In the genomic region with DNA sequence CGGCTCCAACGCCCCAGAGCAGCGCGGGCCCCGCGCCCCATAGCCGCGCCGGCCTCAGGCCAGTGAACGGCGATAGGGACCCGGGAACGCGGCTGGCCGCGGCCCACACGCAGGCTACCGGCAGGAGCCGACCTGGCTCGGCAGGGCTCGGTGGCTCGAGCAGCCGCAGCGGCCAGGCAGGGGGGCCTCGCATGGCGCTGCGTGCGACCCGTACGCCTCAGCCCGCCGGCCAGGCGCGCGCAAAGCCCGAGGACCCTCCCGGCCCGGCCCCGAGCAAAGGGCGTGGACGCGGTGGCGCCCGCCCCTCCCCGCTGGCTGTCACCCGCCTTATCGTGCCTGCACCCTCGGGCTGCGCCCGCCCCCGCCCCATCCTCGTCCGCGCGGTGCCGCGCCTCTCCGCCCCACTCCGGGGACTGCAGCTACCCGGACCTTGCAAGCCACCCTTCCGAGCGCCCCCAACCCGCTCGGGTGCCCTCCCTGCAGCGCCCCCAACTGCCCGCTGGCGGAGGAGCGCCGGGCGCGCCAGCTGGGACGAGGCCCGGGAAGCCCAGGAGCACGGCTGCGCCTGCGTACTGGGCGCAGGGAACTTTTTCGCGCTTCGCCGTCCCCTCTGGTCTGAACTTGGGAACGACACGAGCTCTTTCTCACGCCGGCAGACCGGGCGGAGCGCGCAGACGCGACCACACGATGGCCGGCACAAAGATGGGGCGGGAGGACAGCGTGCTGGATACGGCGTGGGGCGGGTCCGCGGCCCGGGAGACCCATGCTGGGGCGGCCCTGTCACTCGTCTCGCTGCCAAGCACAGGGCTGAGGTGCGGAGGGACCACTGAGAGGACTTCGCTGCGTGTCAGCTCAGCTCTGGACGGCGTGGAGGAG, we compare ENCODE assay signal across 1 cellular context.
TF ChIP-seq lines count a peak whose summit lies in the region.

Gene ABCB10, minus strand, starts transcription at position 248 of the 876 bp plus-strand sequence. Its CDS starts 55 bp downstream, at position 193.

TF ChIP-seq in HepG2, 621 proteins besides CTCF, POLR2A, EP300 and RAD21 (continued from another document and continues in another):
- TF ChIP-seq POGK (CRISPR knock-in tag; conservative IDR thresholded peaks at IDR 0.05) (peak; percentile 91), ZNF564 (CRISPR knock-in tag; IDR thresholded peaks at IDR 0.05) (peak; percentile 89), ZNF703 (CRISPR knock-in tag; IDR thresholded peaks at IDR 0.05; ENCODE audit: borderline replicate concordance) (no peak), NKX3-1 (CRISPR knock-in tag; IDR thresholded peaks at IDR 0.05) (0 out of 2 replicates have a peak, but pooled peaks have one; percentile 23), HNRNPUL1 (IDR thresholded peaks at IDR 0.05; ENCODE audit: low read depth, low read length) (no peak), EED (CRISPR knock-in tag; IDR thresholded peaks at IDR 0.05) (no peak), HMGA1 (CRISPR knock-in tag; conservative IDR thresholded peaks at IDR 0.05) (no peak), ZNF713 (CRISPR knock-in tag; IDR thresholded peaks at IDR 0.05) (0 out of 2 replicates have a peak, but pooled peaks have one; percentile 57), ZNF558 (CRISPR knock-in tag; IDR thresholded peaks at IDR 0.05; ENCODE audit: borderline replicate concordance) (peak; percentile 55; the same call in 1 of the 2 replicates), ZNF547 (CRISPR knock-in tag; IDR thresholded peaks at IDR 0.05) (peak; percentile 85; the same call in 1 of the 2 replicates), TFDP2 (CRISPR knock-in tag; IDR thresholded peaks at IDR 0.05) (peak; percentile 92), SPEN (CRISPR knock-in tag; IDR thresholded peaks at IDR 0.05; ENCODE audit: low read depth) (peak; percentile 80; the same call in 1 of the 2 replicates), ZNF790 (CRISPR knock-in tag; IDR thresholded peaks at IDR 0.05; ENCODE audit: borderline replicate concordance) (0 out of 2 replicates have a peak, but pooled peaks have one; percentile 31), RBFOX2 (IDR thresholded peaks at IDR 0.05; ENCODE audit: low read depth, low read length) (peak; percentile 81), MTF2 (CRISPR knock-in tag; IDR thresholded peaks at IDR 0.05; ENCODE audit: borderline replicate concordance) (no peak), FOXK1 (CRISPR knock-in tag; IDR thresholded peaks at IDR 0.05; ENCODE audit: borderline replicate concordance, low read depth) (no peak), ZSCAN29 (CRISPR knock-in tag; conservative IDR thresholded peaks at IDR 0.05) (peak; percentile 77), YY1 (IDR thresholded peaks at IDR 0.05; ENCODE audit: insufficient read depth, insufficient replicate concordance, low read depth, low read length) (peak; percentile 87), ZNF629 (CRISPR knock-in tag; conservative IDR thresholded peaks at IDR 0.05) (peak; percentile 48; the same call in 1 of the 2 replicates), ZNF44 (CRISPR knock-in tag; IDR thresholded peaks at IDR 0.05) (0 out of 2 replicates have a peak, but pooled peaks have one; percentile 42), E2F1 (CRISPR knock-in tag; IDR thresholded peaks at IDR 0.05) (peak; percentile 89)
- TF ChIP-seq, protein P1, sequence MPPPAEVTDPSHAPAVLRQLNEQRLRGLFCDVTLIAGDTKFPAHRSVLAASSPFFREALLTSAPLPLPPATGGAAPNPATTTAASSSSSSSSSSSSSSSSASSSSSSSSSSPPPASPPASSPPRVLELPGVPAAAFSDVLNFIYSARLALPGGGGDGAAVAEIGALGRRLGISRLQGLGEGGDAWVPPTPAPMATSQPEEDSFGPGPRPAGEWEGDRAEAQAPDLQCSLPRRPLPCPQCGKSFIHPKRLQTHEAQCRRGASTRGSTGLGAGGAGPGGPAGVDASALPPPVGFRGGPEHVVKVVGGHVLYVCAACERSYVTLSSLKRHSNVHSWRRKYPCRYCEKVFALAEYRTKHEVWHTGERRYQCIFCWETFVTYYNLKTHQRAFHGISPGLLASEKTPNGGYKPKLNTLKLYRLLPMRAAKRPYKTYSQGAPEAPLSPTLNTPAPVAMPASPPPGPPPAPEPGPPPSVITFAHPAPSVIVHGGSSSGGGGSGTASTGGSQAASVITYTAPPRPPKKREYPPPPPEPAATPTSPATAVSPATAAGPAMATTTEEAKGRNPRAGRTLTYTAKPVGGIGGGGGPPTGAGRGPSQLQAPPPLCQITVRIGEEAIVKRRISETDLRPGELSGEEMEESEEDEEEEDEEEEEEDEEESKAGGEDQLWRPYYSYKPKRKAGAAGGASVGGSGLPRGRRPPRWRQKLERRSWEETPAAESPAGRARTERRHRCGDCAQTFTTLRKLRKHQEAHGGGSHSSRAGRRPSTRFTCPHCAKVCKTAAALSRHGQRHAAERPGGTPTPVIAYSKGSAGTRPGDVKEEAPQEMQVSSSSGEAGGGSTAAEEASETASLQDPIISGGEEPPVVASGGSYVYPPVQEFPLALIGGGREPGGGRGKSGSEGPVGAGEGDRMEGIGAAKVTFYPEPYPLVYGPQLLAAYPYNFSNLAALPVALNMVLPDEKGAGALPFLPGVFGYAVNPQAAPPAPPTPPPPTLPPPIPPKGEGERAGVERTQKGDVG (CRISPR knock-in tag; IDR thresholded peaks at IDR 0.05; ENCODE audit: borderline replicate concordance), result peak; percentile 30; the same call in 1 of the 2 replicates
- TF ChIP-seq, protein P2, sequence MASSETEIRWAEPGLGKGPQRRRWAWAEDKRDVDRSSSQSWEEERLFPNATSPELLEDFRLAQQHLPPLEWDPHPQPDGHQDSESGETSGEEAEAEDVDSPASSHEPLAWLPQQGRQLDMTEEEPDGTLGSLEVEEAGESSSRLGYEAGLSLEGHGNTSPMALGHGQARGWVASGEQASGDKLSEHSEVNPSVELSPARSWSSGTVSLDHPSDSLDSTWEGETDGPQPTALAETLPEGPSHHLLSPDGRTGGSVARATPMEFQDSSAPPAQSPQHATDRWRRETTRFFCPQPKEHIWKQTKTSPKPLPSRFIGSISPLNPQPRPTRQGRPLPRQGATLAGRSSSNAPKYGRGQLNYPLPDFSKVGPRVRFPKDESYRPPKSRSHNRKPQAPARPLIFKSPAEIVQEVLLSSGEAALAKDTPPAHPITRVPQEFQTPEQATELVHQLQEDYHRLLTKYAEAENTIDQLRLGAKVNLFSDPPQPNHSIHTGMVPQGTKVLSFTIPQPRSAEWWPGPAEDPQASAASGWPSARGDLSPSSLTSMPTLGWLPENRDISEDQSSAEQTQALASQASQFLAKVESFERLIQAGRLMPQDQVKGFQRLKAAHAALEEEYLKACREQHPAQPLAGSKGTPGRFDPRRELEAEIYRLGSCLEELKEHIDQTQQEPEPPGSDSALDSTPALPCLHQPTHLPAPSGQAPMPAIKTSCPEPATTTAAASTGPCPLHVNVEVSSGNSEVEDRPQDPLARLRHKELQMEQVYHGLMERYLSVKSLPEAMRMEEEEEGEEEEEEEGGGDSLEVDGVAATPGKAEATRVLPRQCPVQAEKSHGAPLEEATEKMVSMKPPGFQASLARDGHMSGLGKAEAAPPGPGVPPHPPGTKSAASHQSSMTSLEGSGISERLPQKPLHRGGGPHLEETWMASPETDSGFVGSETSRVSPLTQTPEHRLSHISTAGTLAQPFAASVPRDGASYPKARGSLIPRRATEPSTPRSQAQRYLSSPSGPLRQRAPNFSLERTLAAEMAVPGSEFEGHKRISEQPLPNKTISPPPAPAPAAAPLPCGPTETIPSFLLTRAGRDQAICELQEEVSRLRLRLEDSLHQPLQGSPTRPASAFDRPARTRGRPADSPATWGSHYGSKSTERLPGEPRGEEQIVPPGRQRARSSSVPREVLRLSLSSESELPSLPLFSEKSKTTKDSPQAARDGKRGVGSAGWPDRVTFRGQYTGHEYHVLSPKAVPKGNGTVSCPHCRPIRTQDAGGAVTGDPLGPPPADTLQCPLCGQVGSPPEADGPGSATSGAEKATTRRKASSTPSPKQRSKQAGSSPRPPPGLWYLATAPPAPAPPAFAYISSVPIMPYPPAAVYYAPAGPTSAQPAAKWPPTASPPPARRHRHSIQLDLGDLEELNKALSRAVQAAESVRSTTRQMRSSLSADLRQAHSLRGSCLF (CRISPR knock-in tag; IDR thresholded peaks at IDR 0.05; ENCODE audit: borderline replicate concordance), result no peak
- TF ChIP-seq, protein P3, sequence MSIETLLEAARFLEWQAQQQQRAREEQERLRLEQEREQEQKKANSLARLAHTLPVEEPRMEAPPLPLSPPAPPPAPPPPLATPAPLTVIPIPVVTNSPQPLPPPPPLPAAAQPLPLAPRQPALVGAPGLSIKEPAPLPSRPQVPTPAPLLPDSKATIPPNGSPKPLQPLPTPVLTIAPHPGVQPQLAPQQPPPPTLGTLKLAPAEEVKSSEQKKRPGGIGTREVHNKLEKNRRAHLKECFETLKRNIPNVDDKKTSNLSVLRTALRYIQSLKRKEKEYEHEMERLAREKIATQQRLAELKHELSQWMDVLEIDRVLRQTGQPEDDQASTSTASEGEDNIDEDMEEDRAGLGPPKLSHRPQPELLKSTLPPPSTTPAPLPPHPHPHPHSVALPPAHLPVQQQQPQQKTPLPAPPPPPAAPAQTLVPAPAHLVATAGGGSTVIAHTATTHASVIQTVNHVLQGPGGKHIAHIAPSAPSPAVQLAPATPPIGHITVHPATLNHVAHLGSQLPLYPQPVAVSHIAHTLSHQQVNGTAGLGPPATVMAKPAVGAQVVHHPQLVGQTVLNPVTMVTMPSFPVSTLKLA (IDR thresholded peaks at IDR 0.05), result peak; percentile 88
- TF ChIP-seq, protein P4, sequence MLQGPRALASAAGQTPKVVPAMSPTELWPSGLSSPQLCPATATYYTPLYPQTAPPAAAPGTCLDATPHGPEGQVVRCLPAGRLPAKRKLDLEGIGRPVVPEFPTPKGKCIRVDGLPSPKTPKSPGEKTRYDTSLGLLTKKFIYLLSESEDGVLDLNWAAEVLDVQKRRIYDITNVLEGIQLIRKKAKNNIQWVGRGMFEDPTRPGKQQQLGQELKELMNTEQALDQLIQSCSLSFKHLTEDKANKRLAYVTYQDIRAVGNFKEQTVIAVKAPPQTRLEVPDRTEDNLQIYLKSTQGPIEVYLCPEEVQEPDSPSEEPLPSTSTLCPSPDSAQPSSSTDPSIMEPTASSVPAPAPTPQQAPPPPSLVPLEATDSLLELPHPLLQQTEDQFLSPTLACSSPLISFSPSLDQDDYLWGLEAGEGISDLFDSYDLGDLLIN (CRISPR knock-in tag; IDR thresholded peaks at IDR 0.05; ENCODE audit: borderline replicate concordance), result 0 out of 2 replicates have a peak, but pooled peaks have one; percentile 82
- TF ChIP-seq, protein P5, sequence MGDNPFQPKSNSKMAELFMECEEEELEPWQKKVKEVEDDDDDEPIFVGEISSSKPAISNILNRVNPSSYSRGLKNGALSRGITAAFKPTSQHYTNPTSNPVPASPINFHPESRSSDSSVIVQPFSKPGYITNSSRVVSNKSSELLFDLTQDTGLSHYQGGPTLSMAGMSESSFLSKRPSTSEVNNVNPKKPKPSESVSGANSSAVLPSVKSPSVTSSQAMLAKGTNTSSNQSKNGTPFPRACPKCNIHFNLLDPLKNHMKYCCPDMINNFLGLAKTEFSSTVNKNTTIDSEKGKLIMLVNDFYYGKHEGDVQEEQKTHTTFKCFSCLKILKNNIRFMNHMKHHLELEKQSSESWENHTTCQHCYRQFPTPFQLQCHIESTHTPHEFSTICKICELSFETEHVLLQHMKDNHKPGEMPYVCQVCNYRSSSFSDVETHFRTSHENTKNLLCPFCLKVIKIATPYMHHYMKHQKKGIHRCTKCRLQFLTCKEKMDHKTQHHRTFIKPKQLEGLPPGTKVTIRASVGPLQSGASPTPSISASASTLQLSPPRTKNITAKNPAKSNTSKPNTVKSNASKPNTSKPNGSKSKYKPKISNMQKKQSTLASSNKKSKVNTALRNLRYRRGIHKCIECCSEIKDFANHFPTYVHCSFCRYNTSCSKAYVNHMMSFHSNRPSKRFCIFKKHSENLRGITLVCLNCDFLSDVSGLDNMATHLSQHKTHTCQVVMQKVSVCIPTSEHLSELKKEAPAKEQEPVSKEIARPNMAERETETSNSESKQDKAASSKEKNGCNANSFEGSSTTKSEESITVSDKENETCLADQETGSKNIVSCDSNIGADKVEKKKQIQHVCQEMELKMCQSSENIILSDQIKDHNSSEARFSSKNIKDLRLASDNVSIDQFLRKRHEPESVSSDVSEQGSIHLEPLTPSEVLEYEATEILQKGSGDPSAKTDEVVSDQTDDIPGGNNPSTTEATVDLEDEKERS (CRISPR knock-in tag; IDR thresholded peaks at IDR 0.05), result peak; percentile 65; the same call in 1 of the 2 replicates
- TF ChIP-seq, protein P6, sequence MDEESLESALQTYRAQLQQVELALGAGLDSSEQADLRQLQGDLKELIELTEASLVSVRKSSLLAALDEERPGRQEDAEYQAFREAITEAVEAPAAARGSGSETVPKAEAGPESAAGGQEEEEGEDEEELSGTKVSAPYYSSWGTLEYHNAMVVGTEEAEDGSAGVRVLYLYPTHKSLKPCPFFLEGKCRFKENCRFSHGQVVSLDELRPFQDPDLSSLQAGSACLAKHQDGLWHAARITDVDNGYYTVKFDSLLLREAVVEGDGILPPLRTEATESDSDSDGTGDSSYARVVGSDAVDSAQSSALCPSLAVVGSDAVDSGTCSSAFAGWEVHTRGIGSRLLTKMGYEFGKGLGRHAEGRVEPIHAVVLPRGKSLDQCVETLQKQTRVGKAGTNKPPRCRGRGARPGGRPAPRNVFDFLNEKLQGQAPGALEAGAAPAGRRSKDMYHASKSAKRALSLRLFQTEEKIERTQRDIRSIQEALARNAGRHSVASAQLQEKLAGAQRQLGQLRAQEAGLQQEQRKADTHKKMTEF (CRISPR knock-in tag; IDR thresholded peaks at IDR 0.05), result peak; percentile 86
